8 cellular contexts compared by ENCODE assay signal in the genomic region with DNA sequence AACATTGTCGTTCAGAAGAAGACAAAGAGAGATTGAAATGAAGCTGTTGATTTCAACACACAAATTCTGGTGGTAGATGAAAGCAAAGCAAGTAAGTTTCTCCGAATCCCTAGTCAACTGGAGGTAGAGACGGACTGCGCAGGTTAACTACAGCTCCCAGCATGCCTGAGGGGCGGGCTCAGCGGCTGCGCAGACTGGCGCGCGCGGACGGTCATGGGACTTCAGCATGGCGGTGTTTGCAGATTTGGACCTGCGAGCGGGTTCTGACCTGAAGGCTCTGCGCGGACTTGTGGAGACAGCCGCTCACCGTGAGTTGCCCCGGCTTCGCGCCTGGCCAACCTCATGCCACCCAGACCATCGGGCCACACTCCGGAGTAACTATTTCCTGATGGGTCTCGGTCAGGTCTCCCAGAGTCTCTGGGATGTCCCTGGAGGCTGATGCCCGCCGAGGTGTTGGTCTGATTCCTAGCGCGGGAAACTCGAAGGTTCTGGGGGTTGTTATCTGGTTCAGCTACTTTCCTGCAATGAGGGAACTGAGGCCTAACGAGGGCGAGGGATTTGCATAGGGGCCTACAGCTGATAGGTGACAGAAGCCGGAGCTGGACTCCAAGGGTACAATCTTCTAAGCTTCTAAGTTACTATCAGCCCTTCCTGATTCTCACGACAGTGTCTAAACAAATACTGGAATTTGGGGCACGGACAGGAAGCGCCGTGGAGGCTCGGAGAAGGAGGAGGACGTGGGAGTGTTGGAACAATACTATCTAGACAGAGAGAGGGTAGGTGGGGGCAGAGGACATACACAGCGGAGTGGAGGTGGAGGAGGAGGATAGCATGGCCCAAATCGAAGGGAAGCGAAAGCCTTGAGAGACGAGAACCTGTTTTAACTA. TPM values are rescaled to one million over a fixed set of nuclear protein-coding genes. Genes with fewer than 3 reads are reported as not detected.
DNase-seq lines count a peak whose midpoint lies in the region; ATAC-seq and TF ChIP-seq lines count a peak whose summit lies in the region.

RPP30 (plus strand) TSS at position 214 of the 887 bp plus-strand sequence; CDS start at position 227, 13 bp downstream.

- peaks cover 10% of the 10 kb centered on the region for H3K36me3 Mint-ChIP-seq in brain

- H3K27ac Mint-ChIP-seq in brain: peak within 1 kb of the TSS; percentile 78 to 95 (median 92)

- 0 out of 2 replicates have a peak, but pooled peaks cover 4% of the 10 kb centered on the region for H3K36me3 ChIP-seq in iPS DF 6.9 (ENCODE audit: control insufficient read depth, insufficient read depth, low read length)

- no peaks in the 10 kb centered on the region for H3K4me1 ChIP-seq in iPS DF 6.9 (ENCODE audit: control insufficient read depth, insufficient read depth, low read length)

- H3K27ac ChIP-seq in iPS DF 6.9 (ENCODE audit: low read length): no peak within 1 kb of the TSS

- no peaks in the 10 kb centered on the region for H3K9me3 ChIP-seq in iPS DF 6.9 (ENCODE audit: control insufficient read depth, insufficient read depth, low read length)

- H3K4me3 ChIP-seq in iPS DF 6.9 (ENCODE audit: low read length) (peak within 1 kb of the TSS; percentile 93), skeletal muscle cell (ENCODE audit: low read depth, low read length) (peak within 1 kb of the TSS; percentile 71)

- peaks cover 24% of the 10 kb centered on the region for H3K27me3 Mint-ChIP-seq in brain

- peak; percentile 92 for ATAC-seq in HG02970 (IDR thresholded peaks at IDR 0.05; ENCODE audit: low FRiP score, unreplicated experiment)

- no CpG with 5 or more reads among the region's 43 CpGs for WGBS in iPS DF 6.9 (ENCODE audit: insufficient coverage, insufficient read length)

- H3K4me1 Mint-ChIP-seq in brain: peaks cover 34% of the 10 kb centered on the region

- peaks cover 4 to 17% (median 9%) of the 10 kb centered on the region in 5 experiments for H3K9me3 Mint-ChIP-seq in brain

- H3K27me3 ChIP-seq in iPS DF 6.9 (ENCODE audit: control insufficient read depth, insufficient read depth, low read length): no peaks in the 10 kb centered on the region

- DNase-seq in NCI-H1105 treated with DMSO at 0.1 percent for 48 hours (lab: John Stamatoyannopoulos, UW) (peak; percentile 43), NCI-H1105 (lab: John Stamatoyannopoulos, UW) (no peak), NCI-H2081 (lab: John Stamatoyannopoulos, UW) (peak; percentile 51 to 74), UCSD-AML1 (lab: John Stamatoyannopoulos, UW; ENCODE audit: unreplicated experiment) (peak; percentile 78), iPS DF 6.9 (ENCODE audit: low read depth, low spot score) (no peak), skeletal muscle cell (ENCODE audit: low read depth) (peak; percentile 49)

- TF ChIP-seq CTCF in brain (conservative IDR thresholded peaks at IDR 0.05): no peak

- peak within 1 kb of the TSS; percentile 96 to 100 (median 99) for H3K4me3 Mint-ChIP-seq in brain

RNA-seq across cellular contexts. Expression of gene RPP30, which starts in this region (rescaled TPM):
- 27.1 TPM for polyA plus RNA-seq in brain (ENCODE audit: insufficient read depth, low read depth, low replicate concordance)

Comparison
In these comparisons a context has a peak if more than half of its experiments do, and no peak if none do; other contexts are left out.
1. DNase-seq: peak in NCI-H1105 treated with DMSO at 0.1 percent for 48 hours (single experiment), NCI-H2081 (2 of 2), UCSD-AML1 (single experiment) and skeletal muscle cell (single experiment); none in NCI-H1105 (single experiment) and iPS DF 6.9 (single experiment).